ENCODE assay signal across 8 cellular contexts in the genomic region with DNA sequence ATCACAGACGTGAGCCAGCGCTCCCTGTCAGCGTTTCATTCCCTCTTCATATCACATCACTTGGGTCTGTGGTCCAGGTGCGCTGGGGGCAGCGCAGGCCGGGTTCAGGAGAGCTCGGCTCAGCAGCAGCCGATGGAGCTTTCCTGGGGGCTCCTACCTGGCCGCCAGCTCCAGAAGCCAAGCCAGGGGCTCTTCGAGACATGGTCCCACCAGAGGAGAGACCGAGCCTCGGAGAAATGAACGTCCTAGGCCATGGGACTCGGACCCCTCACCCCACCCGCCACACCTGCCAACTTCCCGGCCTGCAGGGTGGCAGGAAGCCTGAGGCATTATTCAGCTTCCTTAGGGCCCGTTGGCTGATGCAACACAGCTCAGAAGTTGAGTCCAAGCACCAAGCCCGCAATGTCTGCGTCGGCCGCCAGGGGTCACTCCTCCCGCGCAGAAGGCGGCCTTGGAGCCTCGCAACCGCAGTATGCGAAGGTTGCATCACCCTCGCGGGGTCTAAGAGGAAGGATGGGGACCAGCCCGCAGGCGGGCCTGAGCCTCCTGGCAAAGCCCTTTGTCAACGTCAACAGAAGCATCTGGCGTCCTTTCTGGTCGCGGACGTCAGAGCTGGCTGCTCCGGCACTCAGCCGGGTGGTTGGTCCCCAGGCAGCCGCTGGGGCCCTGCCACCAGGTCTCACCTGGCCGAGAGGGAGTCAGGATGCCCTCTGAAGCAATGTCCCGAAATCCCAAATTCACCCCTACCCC. TPM values are rescaled to one million over a fixed set of nuclear protein-coding genes. Genes with fewer than 3 reads are reported as not detected.
DNase-seq lines count a peak whose midpoint lies in the region; ATAC-seq and TF ChIP-seq lines count a peak whose summit lies in the region.

No MANE protein-coding gene starts in this region.

- TF ChIP-seq POLR2A in adrenal gland (IDR thresholded peaks at IDR 0.05) = no peak

- DNase-seq in NCI-H1417 treated with DMSO at 0.1 percent for 48 hours (lab: John Stamatoyannopoulos, UW) (peak; percentile 78), T-cell (peak; percentile 80 to 93 (median 88)), adrenal gland (peak; percentile 84 to 96 (median 86)), left cardiac atrium (peak; percentile 92), psoas muscle (peak; percentile 91 to 95), OCI-M2 (lab: John Stamatoyannopoulos, UW; ENCODE audit: unreplicated experiment) (no peak)

- H3K9me3 Mint-ChIP-seq in T-cell = no peaks in the 10 kb centered on the region

- ATAC-seq in HG02763 (IDR thresholded peaks at IDR 0.05; ENCODE audit: unreplicated experiment) = peak; percentile 44
- ATAC-seq in T-cell (replicated peaks in 1 of 4) = peak; percentile 87 to 91 (median 88)
- peak; percentile 93 to 94 for ATAC-seq in left cardiac atrium
- peak; percentile 91 to 93 (median 92) for ATAC-seq in psoas muscle

- no peaks in the 10 kb centered on the region for H3K27me3 ChIP-seq in adrenal gland
- H3K27me3 ChIP-seq in psoas muscle (ENCODE audit: insufficient read depth in 3 of 3, low read length in 2 of 3) = no peaks in the 10 kb centered on the region

- intact Hi-C loops in adrenal gland (cut with DNase I) = loop anchor here (1.0 to 10.0 kb wide), 3 partner anchors 92 to 126 kb away; no protein-coding TSS in a partner anchor
- intact Hi-C loops in left cardiac atrium (cut with DNase I) = loop anchor here (1.0 to 10.0 kb wide), 3 partner anchors 92 to 126 kb away; no protein-coding TSS in a partner anchor
- intact Hi-C loops in psoas muscle (cut with DNase I) = loop anchor here in 1 of 2 donors (1.0 kb wide), 1 partner anchor 92 kb away; no protein-coding TSS in a partner anchor

- 20 to 65% (median 28%) methylated on average over 5 to 41 of the region's 41 CpGs for WGBS in adrenal gland, 4 donors
- 23 to 26% (median 24%) methylated on average over 38 to 41 of the region's 41 CpGs for WGBS in psoas muscle, 3 donors

- H3K4me1 Mint-ChIP-seq in T-cell = peaks cover 38 to 42% (median 41%) of the 10 kb centered on the region in 3 donors

- CTCF ChIA-PET in T-cell (lab: Charles Lee) = interaction anchor here (0.5 to 4.1 kb wide), 33 partner anchors 10 to 718 kb away, joined by 3 to 165 read pairs (median 4); a partner anchor contains a TSS

- H3K4me1 ChIP-seq in adrenal gland (replicated peaks in 1 of 2) (peaks cover 0 to 7% of the 10 kb centered on the region in 2 donors), psoas muscle (peaks cover 15% of the 10 kb centered on the region)

- no peaks in the 10 kb centered on the region for H3K36me3 Mint-ChIP-seq in T-cell

- H3K4me3 ChIP-seq in adrenal gland (no peak overlapping the region), psoas muscle (no peak overlapping the region)

- H3K27me3 Mint-ChIP-seq in T-cell = no peaks in the 10 kb centered on the region

- peak overlapping the region; percentile 5 to 78 (median 34) for H3K4me3 Mint-ChIP-seq in T-cell

- H3K27ac ChIP-seq in adrenal gland (no peak overlapping the region), psoas muscle (no peak overlapping the region)

- H3K27ac Mint-ChIP-seq in T-cell = peak overlapping the region; percentile 76 to 79

- H3K36me3 ChIP-seq in adrenal gland (replicated peaks in 1 of 2) (no peaks in the 10 kb centered on the region), psoas muscle (ENCODE audit: insufficient read depth in 1 of 2, low read depth in 1 of 2) (no peaks in the 10 kb centered on the region)

- no peaks in the 10 kb centered on the region for H3K9me3 ChIP-seq in adrenal gland (replicated peaks in 1 of 3)
- no peaks in the 10 kb centered on the region for H3K9me3 ChIP-seq in psoas muscle

- POLR2A ChIA-PET in T-cell (lab: Charles Lee) = interaction anchor here (0.6 to 1.0 kb wide), 5 partner anchors 39 to 149 kb away, joined by 3 to 4 read pairs (median 3); a partner anchor contains a TSS

- TF ChIP-seq CTCF in GM12873 (IDR thresholded peaks at IDR 0.05; ENCODE audit: insufficient read depth, low read depth, low read length, missing control alignments) = peak; percentile 99
- TF ChIP-seq CTCF in adrenal gland (IDR thresholded peaks at IDR 0.05) = peak; percentile 94 to 99 (median 98)
- TF ChIP-seq CTCF in psoas muscle (IDR thresholded peaks at IDR 0.05) = peak; percentile 100

RNA-seq across cellular contexts. Expression of a gene that starts 13.2 kb away (rescaled TPM):
- total RNA-seq in T-cell (100 to 1,000 TPM; 104 to 136 (median 116) TPM), adrenal gland (10 to 100 TPM; 15.4 to 40.1 (median 26.4) TPM), left cardiac atrium (10 to 100 TPM; 11.4 to 18.0 TPM), psoas muscle (10 to 100 TPM; 11.1 to 19.7 (median 15.8) TPM)
- polyA plus RNA-seq in adrenal gland (10 to 100 TPM; 15.4 to 94.0 (median 64.8) TPM), psoas muscle (10 to 100 TPM in 2 of 3 donors, 1 to 10 TPM in 1; 9.2 to 16.5 (median 10.1) TPM)
